13 cellular contexts compared by ENCODE assay signal in genomic region chr2:201135396-201135795, GRCh38. TPM values are rescaled to one million over a fixed set of nuclear protein-coding genes. Genes with fewer than 3 reads are reported as not detected.
DNase-seq lines count a peak whose midpoint lies in the region; ATAC-seq and TF ChIP-seq lines count a peak whose summit lies in the region.
"Had no signal": no experiment of that assay in that cellular context is flagged by ENCODE, and none has a peak within 500 bp of the region (broad histone marks: within the 10 kb centered on the region; RNA-seq: fewer than 3 reads in every experiment).

No MANE protein-coding gene starts in this region.

- no peaks in the 10 kb centered on the region for H3K9me3 Mint-ChIP-seq in CD4-positive, alpha-beta memory T cell
- H3K9me3 Mint-ChIP-seq: nephron had no signal

- H3K4me3 ChIP-seq in CD4-positive, alpha-beta memory T cell (ENCODE audit: low read length in 2 of 2), result no peak overlapping the region
- H3K4me3 ChIP-seq in GM23248, result no peak overlapping the region
- no peak overlapping the region for H3K4me3 ChIP-seq in colonic mucosa
- H3K4me3 ChIP-seq in neutrophil (ENCODE audit: low read depth in 1 of 2, low read length in 1 of 2), result no peak overlapping the region

- H3K4me1 Mint-ChIP-seq in CD4-positive, alpha-beta memory T cell, result peaks cover 49 to 66% (median 55%) of the 10 kb centered on the region in 4 donors

- peaks cover 57% of the 10 kb centered on the region for H3K36me3 ChIP-seq in CD4-positive, alpha-beta memory T cell (ENCODE audit: insufficient read depth, low read length)
- peaks cover 35% of the 10 kb centered on the region; the same call in 1 of the 2 replicates for H3K36me3 ChIP-seq in GM23248 (ENCODE audit: low read depth)
- peaks cover 26% of the 10 kb centered on the region for H3K36me3 ChIP-seq in colonic mucosa
- peaks cover 99% of the 10 kb centered on the region for H3K36me3 ChIP-seq in neutrophil

- no peak for DNase-seq in CD4-positive, alpha-beta memory T cell
- DNase-seq in GM23248, result no peak
- no peak for DNase-seq in colonic mucosa
- no peak for DNase-seq in C1 segment of cervical spinal cord (lab: John Stamatoyannopoulos, UW)
- DNase-seq in nucleus accumbens (lab: John Stamatoyannopoulos, UW), result no peak
- no peak for DNase-seq in T1000 (lab: John Stamatoyannopoulos, UW)
- DNase-seq: DND-41, hippocampal formation, NCI-H2029, OCI-M1 had no signal

- in situ Hi-C loops in GM23248 (cut with MboI), result no loop called here

- H3K4me2 ChIP-seq in GM23248 (ENCODE audit: unreplicated experiment), result no peak overlapping the region

- no peaks in the 10 kb centered on the region for H3K9me3 ChIP-seq in CD4-positive, alpha-beta memory T cell (ENCODE audit: control insufficient read depth in 1 of 2, low read length in 2 of 2)
- H3K9me3 ChIP-seq in GM23248 (ENCODE audit: low read depth) (no peaks in the 10 kb centered on the region), colonic mucosa (no peaks in the 10 kb centered on the region), neutrophil (no peaks in the 10 kb centered on the region)

- intact Hi-C loops in CD4-positive, alpha-beta memory T cell (cut with micrococcal nuclease), result no loop called here
- intact Hi-C loops in colonic mucosa (cut with DNase I), result no loop called here

- WGBS in GM23248 (ENCODE audit: low coverage in 1 of 2, low lambda C conversion rate in 2 of 2, missing lambda C conversion rate in 2 of 2), 2 experiments, result 75 to 83% methylated on average over 3 of the region's 3 CpGs

- H3K27me3 ChIP-seq in CD4-positive, alpha-beta memory T cell (ENCODE audit: insufficient read depth, low read length), result no peaks in the 10 kb centered on the region
- H3K27me3 ChIP-seq in GM23248 (replicated peaks; ENCODE audit: insufficient read depth) (no peaks in the 10 kb centered on the region), colonic mucosa (no peaks in the 10 kb centered on the region), neutrophil (no peaks in the 10 kb centered on the region)

- peaks cover 80% of the 10 kb centered on the region for H3K79me2 ChIP-seq in GM23248 (ENCODE audit: insufficient read depth)

- POLR2A ChIA-PET in CD4-positive, alpha-beta memory T cell (lab: Charles Lee; ENCODE audit: partially characterized antibody), result interaction anchor here (1.9 kb wide), 1 partner anchor 271 kb away, joined by 6 read pairs; the partner anchor contains the start of gene CLK1

- TF ChIP-seq CTCF in colonic mucosa (IDR thresholded peaks at IDR 0.05) (no peak), neutrophil (IDR thresholded peaks at IDR 0.05) (no peak)

- H3F3A ChIP-seq in GM23248 (ENCODE audit: insufficient read depth), result peaks cover 19% of the 10 kb centered on the region

- H3K27me3 Mint-ChIP-seq in CD4-positive, alpha-beta memory T cell, result no peaks in the 10 kb centered on the region

- H3K27ac Mint-ChIP-seq in CD4-positive, alpha-beta memory T cell, result peak overlapping the region; percentile 56 to 97 (median 86)
- H3K27ac Mint-ChIP-seq: nephron had no signal

- no peaks in the 10 kb centered on the region for H3K9me2 ChIP-seq in GM23248 (ENCODE audit: insufficient read depth)

- ATAC-seq in GM21423 (IDR thresholded peaks at IDR 0.05; ENCODE audit: unreplicated experiment), result no peak

- H3K9ac ChIP-seq in GM23248 (no peak overlapping the region), colonic mucosa (ENCODE audit: low read depth in 2 of 2, low read length in 2 of 2) (no peak overlapping the region)

- H3K27ac ChIP-seq in CD4-positive, alpha-beta memory T cell (ENCODE audit: low read depth, low read length), result peak overlapping the region; percentile 28
- peak overlapping the region; percentile 14; the same call in 1 of the 2 replicates for H3K27ac ChIP-seq in GM23248
- peak overlapping the region; percentile 3 for H3K27ac ChIP-seq in colonic mucosa
- H3K27ac ChIP-seq in neutrophil, result peak overlapping the region; percentile 62

- H3K36me3 Mint-ChIP-seq in CD4-positive, alpha-beta memory T cell, result peaks cover 70 to 79% of the 10 kb centered on the region in 2 donors

- peak overlapping the region in 2 of 8 donors; percentile 33 to 54 for H3K4me3 Mint-ChIP-seq in CD4-positive, alpha-beta memory T cell
- H3K4me3 Mint-ChIP-seq: nephron had no signal

- H3K4me1 ChIP-seq in CD4-positive, alpha-beta memory T cell (ENCODE audit: insufficient read depth, low read length), result peaks cover 50% of the 10 kb centered on the region
- H3K4me1 ChIP-seq in GM23248 (ENCODE audit: insufficient read depth), result peaks cover 35% of the 10 kb centered on the region
- no peaks in the 10 kb centered on the region for H3K4me1 ChIP-seq in colonic mucosa
- peaks cover 35 to 40% of the 10 kb centered on the region in 2 experiments for H3K4me1 ChIP-seq in neutrophil (ENCODE audit: control insufficient read depth in 1 of 2, insufficient read depth in 1 of 2, low read depth in 1 of 2, low read length in 1 of 2)

- CTCF ChIA-PET in CD4-positive, alpha-beta memory T cell (lab: Charles Lee; ENCODE audit: partially characterized antibody), result interaction anchor here (0.6 to 2.4 kb wide), 6 partner anchors 9 to 229 kb away, joined by 3 to 16 read pairs (median 4); partner anchors contain the start of gene CFLAR

- no peak overlapping the region for H2AFZ ChIP-seq in GM23248

- no peaks in the 10 kb centered on the region for H4K20me1 ChIP-seq in GM23248 (ENCODE audit: insufficient read depth)

RNA-seq across cellular contexts. Expression of gene CFLAR, which starts 19.4 kb away (rescaled TPM):
- 100 to 1,000 TPM; 222 to 235 TPM for total RNA-seq in CD4-positive, alpha-beta memory T cell
- polyA plus RNA-seq in CD4-positive, alpha-beta memory T cell, result 100 to 1,000 TPM; 127 to 155 TPM
- 47.2 and 64.7 TPM in 2 replicates for total RNA-seq in GM23248 (2014; rRNA removed; shearing (Covaris generic))
- 43.6 and 46.1 TPM in 2 replicates for polyA plus RNA-seq in GM23248 (2016; fragmentation: Nextera tagmentation; extraction: Ambion mirVana)
- 100 to 1,000 TPM in 1 of 2 donors, 10 to 100 TPM in 1; 90.1 to 126 TPM for total RNA-seq in colonic mucosa

RNA-seq across cellular contexts. Expression of gene CASP10, which starts 47.5 kb away (rescaled TPM):
- total RNA-seq in CD4-positive, alpha-beta memory T cell, result 10 to 100 TPM; 30.6 to 36.6 TPM
- 10 to 100 TPM; 15.3 to 15.5 TPM for polyA plus RNA-seq in CD4-positive, alpha-beta memory T cell
- total RNA-seq in GM23248 (2014; rRNA removed; shearing (Covaris generic)), result 5.1 and 5.2 TPM in 2 replicates
- polyA plus RNA-seq in GM23248 (2016; fragmentation: Nextera tagmentation; extraction: Ambion mirVana), result 2.8 and 2.9 TPM in 2 replicates
- 10 to 100 TPM; 28.0 to 52.3 TPM for total RNA-seq in colonic mucosa

Comparison
In these comparisons a context has a peak if more than half of its experiments do, and no peak if none do; other contexts are left out.
1. H3K27ac ChIP-seq: peak in every context shown above with its lines; median percentile 62 in neutrophil; 28 in CD4-positive, alpha-beta memory T cell; 14 in GM23248; 3 in colonic mucosa.